Comparison of ENCODE assay signal across 1 cellular context in genomic region chrX:55007633-55008032, GRCh38.
TF ChIP-seq lines count a peak whose summit lies in the region.

No MANE protein-coding gene starts in this region.

TF ChIP-seq in GM23338, 12 proteins besides CTCF, POLR2A, EP300 and RAD21 (continued from another document):
- no peak for TF ChIP-seq ZNF462 (CRISPR knock-in tag; IDR thresholded peaks at IDR 0.05)
- no peak for TF ChIP-seq ZNF114 (CRISPR knock-in tag; IDR thresholded peaks at IDR 0.05)
- no peak for TF ChIP-seq EZH2 (IDR thresholded peaks at IDR 0.05; ENCODE audit: low read depth, unreplicated experiment)
- no peak for TF ChIP-seq POLR2AphosphoS5 (IDR thresholded peaks at IDR 0.05; ENCODE audit: low read depth)
- TF ChIP-seq JUNB (IDR thresholded peaks at IDR 0.05; ENCODE audit: unreplicated experiment) = no peak
- TF ChIP-seq ZNF331 (CRISPR knock-in tag; IDR thresholded peaks at IDR 0.05; ENCODE audit: low read depth) = no peak
